ENCODE assay signal across 25 cellular contexts in genomic region chr1:5649166-5649551, GRCh38.
"Had no signal": no experiment of that assay in that cellular context is flagged by ENCODE, and none has a peak within 500 bp of the region (broad histone marks: within the 10 kb centered on the region; RNA-seq: fewer than 3 reads in every experiment).

No MANE protein-coding gene starts in this region.

- H3K9me3 ChIP-seq: breast epithelium had no signal

- H3K9me3 Mint-ChIP-seq: activated CD4-positive, alpha-beta T cell treated with anti-CD3 and anti-CD28 coated beads, Interleukin-2, amount 10 ng/mL, durations not matched to agents 7 days and 5 days; activated naive CD4-positive, alpha-beta T cell treated with anti-CD3 and anti-CD28 coated beads, Interleukin-2, amount 50 U/mL, for 24 hours; activated T-cell treated with anti-CD3 and anti-CD28 coated beads, Interleukin-2, amount 50 U/mL, for 24 hours had no signal

- H3K27ac ChIP-seq: breast epithelium, KMS-11, SK-N-MC had no signal

- H3K4me2 ChIP-seq: KMS-11 had no signal

- H3K4me1 Mint-ChIP-seq: activated B cell treated with CpG ODN at 0.5 μM for 24 hours; activated CD4-positive, alpha-beta T cell treated with anti-CD3 and anti-CD28 coated beads, Interleukin-2, amount 10 ng/mL, durations not matched to agents 7 days and 5 days; activated naive CD4-positive, alpha-beta T cell treated with anti-CD3 and anti-CD28 coated beads, Interleukin-2, amount 50 U/mL, for 24 hours had no signal

- ATAC-seq: activated CD8-positive, alpha-beta T cell treated with anti-CD3 and anti-CD28 coated beads for 36 hours; Right ventricle myocardium inferior; T-cell had no signal

- H3K27ac Mint-ChIP-seq: activated B cell treated with CpG ODN at 0.5 μM for 24 hours; activated CD4-positive, alpha-beta T cell treated with anti-CD3 and anti-CD28 coated beads, Interleukin-2, amount 10 ng/mL, durations not matched to agents 7 days and 5 days; activated CD8-positive, alpha-beta T cell treated with anti-CD3 and anti-CD28 coated beads for 36 hours; activated naive CD4-positive, alpha-beta T cell treated with anti-CD3 and anti-CD28 coated beads, Interleukin-2, amount 50 U/mL, for 24 hours; activated T-cell treated with anti-CD3 and anti-CD28 coated beads, Interleukin-2, amount 50 U/mL, for 24 hours; activated T-helper 1 cell treated with anti-CD3 and anti-CD28 coated beads, Interleukin-12 subunit alpha, Interleukin-12 subunit beta, Interleukin-2, Interleukin-4 antibody, amounts not matched to agents 30 ng/mL and 10 ng/mL and 1 ng/mL, durations not matched to agents 14 hours and 24 hours and 36 hours; T-cell had no signal

- H3K4me3 ChIP-seq: breast epithelium, SK-N-MC had no signal

- H3K9ac ChIP-seq: KMS-11 had no signal

- H3K4me3 Mint-ChIP-seq: activated B cell treated with CpG ODN at 0.5 μM for 24 hours; activated CD4-positive, alpha-beta T cell treated with anti-CD3 and anti-CD28 coated beads, Interleukin-2, amount 10 ng/mL, durations not matched to agents 7 days and 5 days; activated CD8-positive, alpha-beta T cell treated with anti-CD3 and anti-CD28 coated beads for 36 hours; activated naive CD4-positive, alpha-beta T cell treated with anti-CD3 and anti-CD28 coated beads, Interleukin-2, amount 50 U/mL, for 24 hours; activated T-cell treated with anti-CD3 and anti-CD28 coated beads, Interleukin-2, amount 50 U/mL, for 24 hours; activated T-helper 1 cell treated with anti-CD3 and anti-CD28 coated beads, Interleukin-12 subunit alpha, Interleukin-12 subunit beta, Interleukin-2, Interleukin-4 antibody, amounts not matched to agents 30 ng/mL and 10 ng/mL and 1 ng/mL, durations not matched to agents 14 hours and 24 hours and 36 hours; T-cell had no signal

- DNase-seq: activated B cell treated with CpG ODN at 0.5 μM for 24 hours; activated CD4-positive, alpha-beta T cell treated with anti-CD3 and anti-CD28 coated beads, Interleukin-2, amount 10 ng/mL, durations not matched to agents 7 days and 5 days; activated CD8-positive, alpha-beta T cell treated with anti-CD3 and anti-CD28 coated beads for 36 hours; activated effector memory CD4-positive, alpha-beta T cell treated with Interleukin-2 at 50 U/mL for 16 hours; activated naive CD4-positive, alpha-beta T cell; activated T-cell treated with anti-CD3 and anti-CD28 coated beads, Interleukin-2, amount 50 U/mL, for 24 hours; caudate nucleus; NCI-H1092; NCI-H1417 treated with DMSO at 0.1 percent for 48 hours; NCI-H1694; NCI-H2107; NCI-H2171 treated with DMSO at 0.1 percent for 48 hours; NCI-H226; NCI-H526; NCI-H774; T-cell; T-helper 2 cell; T1000 had no signal

- FAIRE-seq: TTC549 had no signal

- H3K36me3 Mint-ChIP-seq: T-cell had no signal

- H3K36me3 ChIP-seq: breast epithelium had no signal

- H3K4me1 ChIP-seq: breast epithelium had no signal
